In the genomic region with DNA sequence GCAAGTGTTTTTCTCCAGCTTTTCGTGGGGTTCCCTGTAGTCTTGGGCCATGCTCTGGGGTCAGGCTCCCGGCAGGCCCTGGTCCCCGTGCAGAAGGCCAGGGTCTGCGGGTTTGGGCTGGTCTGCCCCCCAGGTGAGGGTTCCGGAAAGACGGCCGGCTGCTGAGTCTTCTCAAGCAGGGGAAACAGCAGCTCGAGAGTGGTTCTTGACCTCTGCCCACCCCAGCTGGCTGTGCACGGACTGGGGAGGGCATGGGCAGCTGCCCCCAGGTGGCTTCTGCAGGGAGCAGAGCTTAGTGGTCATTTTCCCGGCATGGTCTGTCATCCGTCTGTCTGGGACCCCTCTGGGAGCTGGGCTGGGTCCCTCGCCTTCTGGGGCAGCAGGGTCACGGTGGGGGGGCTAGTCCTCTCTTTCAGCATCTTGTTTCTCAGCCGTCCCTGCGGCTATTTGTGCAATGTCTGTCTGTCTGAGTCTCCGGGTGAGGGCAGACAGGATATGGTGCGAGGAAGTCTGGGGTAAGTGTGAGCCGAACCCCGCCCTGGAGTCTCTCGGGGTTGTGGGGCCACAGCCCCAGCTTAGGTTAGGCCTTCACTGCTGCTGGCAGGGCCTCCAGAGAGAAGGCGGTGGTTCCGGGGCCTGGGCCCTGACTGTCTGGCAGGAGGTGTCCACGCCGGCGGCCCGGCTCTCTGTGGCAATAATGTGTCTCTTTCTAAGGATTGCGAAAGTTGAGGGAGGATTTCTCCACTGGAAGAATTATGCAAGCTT, we compare ENCODE assay signal across 8 cellular contexts. TPM values are rescaled to one million over a fixed set of nuclear protein-coding genes. Genes with fewer than 3 reads are reported as not detected.
A peak's percentile ranks its signal among the peaks of the same experiment; 100 is the strongest.
DNase-seq lines count a peak whose midpoint lies in the region; ATAC-seq, FAIRE-seq and TF ChIP-seq lines count a peak whose summit lies in the region.

No MANE protein-coding gene starts in this region.

- H3K27me3 ChIP-seq in GM23248 (replicated peaks; ENCODE audit: insufficient read depth) (no peaks in the 10 kb centered on the region), keratinocyte (ENCODE audit: control insufficient read depth, extremely low read depth, insufficient read depth, low read length) (no peaks in the 10 kb centered on the region)

- no peak overlapping the region for H2AFZ ChIP-seq in GM23248
- H2AFZ ChIP-seq in keratinocyte (ENCODE audit: control insufficient read depth, low read length): no peak overlapping the region

- H3K9me3 ChIP-seq in GM23248 (ENCODE audit: low read depth) (no peaks in the 10 kb centered on the region), keratinocyte (ENCODE audit: control insufficient read depth, low read depth, low read length) (no peaks in the 10 kb centered on the region)

- H3K9me1 ChIP-seq in keratinocyte (ENCODE audit: control insufficient read depth, extremely low read depth, insufficient read depth, low read length): peaks cover 1% of the 10 kb centered on the region

- no peak for ATAC-seq in HG03159 (IDR thresholded peaks at IDR 0.05; ENCODE audit: unreplicated experiment)
- ATAC-seq in HG02870 (IDR thresholded peaks at IDR 0.05; ENCODE audit: unreplicated experiment): no peak

- H3K9me2 ChIP-seq in GM23248 (ENCODE audit: insufficient read depth): no peaks in the 10 kb centered on the region

- H3K36me3 Mint-ChIP-seq in brain: peaks cover 10% of the 10 kb centered on the region

- peak overlapping the region; percentile 93 for H3K4me2 ChIP-seq in GM23248 (ENCODE audit: unreplicated experiment)
- peak overlapping the region; percentile 63 for H3K4me2 ChIP-seq in keratinocyte (ENCODE audit: control insufficient read depth, extremely low read depth, insufficient read depth, low read depth, low read length)

- H3K4me3 ChIP-seq in GM23248 (peak overlapping the region; percentile 90), keratinocyte (ENCODE audit: control insufficient read depth in 2 of 3, extremely low read depth in 1 of 3, insufficient read depth in 2 of 3, low read depth in 1 of 3, low read length in 3 of 3) (peak overlapping the region in 2 of 3 experiments; percentile 19 to 21)

- in situ Hi-C loops in GM23248 (cut with MboI): no loop called here

- peaks cover 99% of the 10 kb centered on the region for H3K79me2 ChIP-seq in GM23248 (ENCODE audit: insufficient read depth)
- H3K79me2 ChIP-seq in keratinocyte (ENCODE audit: control insufficient read depth, insufficient read depth, low read length): peaks cover 99% of the 10 kb centered on the region

- H3K27me3 Mint-ChIP-seq in brain: peaks cover 14% of the 10 kb centered on the region

- peak; percentile 98 for DNase-seq in GM23248
- peak; percentile 52 for DNase-seq in T1000 (lab: John Stamatoyannopoulos, UW)
- no peak for DNase-seq in keratinocyte (ENCODE audit: low read depth, low spot score)
- DNase-seq in stimulated activated CD4-positive, alpha-beta T cell treated with anti-CD3 and anti-CD28 coated beads, Interleukin-15, amount 100 ng/mL, for 24 hours: peak; percentile 72
- DNase-seq in SHP77 (lab: John Stamatoyannopoulos, UW): no peak

- peaks cover 31% of the 10 kb centered on the region for H3F3A ChIP-seq in GM23248 (ENCODE audit: insufficient read depth)

- H3K9ac ChIP-seq in GM23248 (peak overlapping the region; percentile 97), keratinocyte (ENCODE audit: control insufficient read depth, extremely low read depth, insufficient read depth, low read length) (peak overlapping the region; percentile 48)

- dilution Hi-C loops in keratinocyte (cut with MboI; ENCODE audit: extremely low pct_ligation_motif_present, low sequenced_read_pairs): no loop called here

- peak overlapping the region; percentile 72 to 97 (median 82) for H3K4me3 Mint-ChIP-seq in brain

- no peaks in the 10 kb centered on the region for H3K9me3 Mint-ChIP-seq in brain

- H3K4me1 Mint-ChIP-seq in brain: peaks cover 83% of the 10 kb centered on the region

- H3K36me3 ChIP-seq in GM23248 (ENCODE audit: low read depth): no peaks in the 10 kb centered on the region
- no peaks in the 10 kb centered on the region for H3K36me3 ChIP-seq in keratinocyte (ENCODE audit: control insufficient read depth in 2 of 2, extremely low read depth in 1 of 2, insufficient read depth in 2 of 2, low read length in 2 of 2)

- TF ChIP-seq CTCF in brain (conservative IDR thresholded peaks at IDR 0.05): no peak
- no peak for TF ChIP-seq CTCF in keratinocyte (optimal IDR thresholded peaks at IDR 0.05 in 1 of 3, IDR thresholded peaks at IDR 0.05 in 1 of 3, conservative IDR thresholded peaks at IDR 0.05 in 1 of 3; ENCODE audit: extremely low read depth in 1 of 3, insufficient read depth in 2 of 3, low read length in 3 of 3)

- no peak for FAIRE-seq in keratinocyte (lab: Jason Lieb, UNC)

- H3K27ac Mint-ChIP-seq in brain: peak overlapping the region in 4 of 5 experiments; percentile 67 to 94 (median 85)

- peak overlapping the region; percentile 96 for H3K27ac ChIP-seq in GM23248
- peak overlapping the region; percentile 44 for H3K27ac ChIP-seq in keratinocyte (ENCODE audit: control insufficient read depth, insufficient read depth, low read length)

- 4 to 5% methylated on average over 27 of the region's 27 CpGs for WGBS in GM23248 (ENCODE audit: low coverage in 1 of 2, low lambda C conversion rate in 2 of 2, missing lambda C conversion rate in 2 of 2), 2 experiments

- H3K4me1 ChIP-seq in GM23248 (ENCODE audit: insufficient read depth): peaks cover 49% of the 10 kb centered on the region
- H3K4me1 ChIP-seq in keratinocyte (ENCODE audit: control insufficient read depth, extremely low read depth, insufficient read depth, low read length): peaks cover 45% of the 10 kb centered on the region

- H4K20me1 ChIP-seq in GM23248 (ENCODE audit: insufficient read depth): peaks cover 10% of the 10 kb centered on the region; the same call in 1 of the 2 replicates
- H4K20me1 ChIP-seq in keratinocyte (ENCODE audit: control insufficient read depth, extremely low read depth, insufficient read depth, low read length): peaks cover 74% of the 10 kb centered on the region

RNA-seq across cellular contexts. Expression of a gene that starts 6.1 kb away (rescaled TPM):
- total RNA-seq in GM23248 (2014; rRNA removed; shearing (Covaris generic)): 23.1 and 26.8 TPM in 2 replicates
- 3.8 and 4.0 TPM in 2 replicates for polyA plus RNA-seq in GM23248 (2016; fragmentation: Nextera tagmentation; extraction: Ambion mirVana)
- polyA plus RNA-seq in brain (ENCODE audit: insufficient read depth, low read depth, low replicate concordance): 48.5 TPM
- polyA plus RNA-seq in keratinocyte: 3.8 to 10.1 TPM (median 4.8 TPM) in 3 replicates
- 3.4 TPM for polyA plus RNA-seq in keratinocyte (2011; ENCODE audit: low read depth)
- 6.8 and 10.6 TPM in 2 replicates for polyA plus RNA-seq in keratinocyte (2011; cell fraction: cytosol; rRNA removed)
- polyA plus RNA-seq in keratinocyte (2011; cell fraction: nucleus; rRNA removed): 18.4 and 21.5 TPM in 2 replicates
- 12.2 and 22.1 TPM in 2 replicates for polyA plus RNA-seq in keratinocyte (2012; ENCODE audit: low replicate concordance)
- polyA minus RNA-seq in keratinocyte: 4.8 to 19.5 TPM (median 6.1 TPM) in 3 replicates
- polyA minus RNA-seq in keratinocyte (2011; cell fraction: cytosol; rRNA and poly(A)+ RNA removed): 25.5 TPM
- 15.9 and 20.3 TPM in 2 replicates for polyA minus RNA-seq in keratinocyte (2011; cell fraction: nucleus; rRNA and poly(A)+ RNA removed)

RNA-seq across cellular contexts. Expression of a gene that starts 39.6 kb away (rescaled TPM):
- total RNA-seq in GM23248 (2014; rRNA removed; shearing (Covaris generic)): 33.4 and 34.5 TPM in 2 replicates
- polyA plus RNA-seq in GM23248 (2016; fragmentation: Nextera tagmentation; extraction: Ambion mirVana) (122 and 127 TPM in 2 replicates), brain (ENCODE audit: insufficient read depth, low read depth, low replicate concordance) (112 TPM), keratinocyte (7.3 to 13.7 TPM (median 8.9 TPM) in 3 replicates)
- polyA plus RNA-seq in keratinocyte (2011; ENCODE audit: low read depth): 4.0 TPM
- 5.3 and 17.8 TPM in 2 replicates for polyA plus RNA-seq in keratinocyte (2011; cell fraction: cytosol; rRNA removed)
- polyA plus RNA-seq in keratinocyte (2011; cell fraction: nucleus; rRNA removed): 8.9 and 13.7 TPM in 2 replicates
- 17.9 and 25.7 TPM in 2 replicates for polyA plus RNA-seq in keratinocyte (2012; ENCODE audit: low replicate concordance)
- 2.7 to 3.6 TPM (median 3.0 TPM) in 3 replicates for polyA minus RNA-seq in keratinocyte
- 10.6 TPM for polyA minus RNA-seq in keratinocyte (2011; cell fraction: cytosol; rRNA and poly(A)+ RNA removed)
- polyA minus RNA-seq in keratinocyte (2011; cell fraction: nucleus; rRNA and poly(A)+ RNA removed): 3.6 and 4.6 TPM in 2 replicates

Comparison
In these comparisons a context has a peak if more than half of its experiments do, and no peak if none do; other contexts are left out.
1. DNase-seq: peak in GM23248 (single experiment), T1000 (single experiment) and stimulated activated CD4-positive, alpha-beta T cell treated with anti-CD3 and anti-CD28 coated beads, Interleukin-15, amount 100 ng/mL, for 24 hours (single experiment); none in keratinocyte (single experiment) and SHP77 (0 of 2).